ENCODE assay signal across 16 cellular contexts in genomic region chr1:54342306-54342705, GRCh38.
A peak's percentile ranks its signal among the peaks of the same experiment; 100 is the strongest.
DNase-seq lines count a peak whose midpoint lies in the region; ATAC-seq and TF ChIP-seq lines count a peak whose summit lies in the region.
"Had no signal": no experiment of that assay in that cellular context is flagged by ENCODE, and none has a peak within 500 bp of the region (broad histone marks: within the 10 kb centered on the region; RNA-seq: fewer than 3 reads in every experiment).

No MANE protein-coding gene starts in this region.

- no peak for ATAC-seq in HG03432 (IDR thresholded peaks at IDR 0.05; ENCODE audit: unreplicated experiment)
- ATAC-seq: activated T-cell treated with anti-CD3 and anti-CD28 coated beads, Interleukin-2, amount 50 U/mL, for 4 hours; gastroesophageal sphincter had no signal

- H3K9ac ChIP-seq in colonic mucosa (ENCODE audit: low read depth in 2 of 2, low read length in 2 of 2) (peak overlapping the region in 1 of 2 donors; percentile 55), mucosa of stomach (ENCODE audit: low read length) (peak overlapping the region; percentile 30)

- H3K4me1 ChIP-seq in colonic mucosa = peaks cover 16% of the 10 kb centered on the region
- peaks cover 85% of the 10 kb centered on the region for H3K4me1 ChIP-seq in mucosa of stomach (ENCODE audit: control insufficient read depth, insufficient read depth, low read length)

- intact Hi-C loops in colonic mucosa (cut with DNase I) = no loop called here

- H3K27me3 ChIP-seq in colonic mucosa = no peaks in the 10 kb centered on the region
- no peaks in the 10 kb centered on the region for H3K27me3 ChIP-seq in mucosa of stomach (ENCODE audit: control insufficient read depth, insufficient read depth, low read length)
- H3K27me3 ChIP-seq: gastroesophageal sphincter had no signal

- H3K4me3 ChIP-seq in colonic mucosa = no peak overlapping the region
- H3K4me3 ChIP-seq in mucosa of stomach (ENCODE audit: low read length) = no peak overlapping the region
- H3K4me3 ChIP-seq: gastroesophageal sphincter, prostate gland had no signal

- POLR2A ChIA-PET in HEK293T (lab: Yijun Ruan, JAX) = interaction anchor here (1.6 kb wide), 1 partner anchor 64 kb away, joined by 5 read pairs; the partner anchor contains the start of gene SSBP3

- DNase-seq in NCI-H1417 (lab: John Stamatoyannopoulos, UW) (peak; percentile 38 to 78 (median 78)), NCI-H1417 treated with DMSO at 0.1 percent for 48 hours (lab: John Stamatoyannopoulos, UW) (no peak), NCI-H345 (lab: John Stamatoyannopoulos, UW) (peak; percentile 46), colonic mucosa (peak; percentile 72), ACHN (no peak), HEK293T (ENCODE audit: extremely low spot score) (no peak)
- DNase-seq: 8988T; activated CD4-positive, alpha-beta T cell treated with anti-CD3 and anti-CD28 coated beads for 48 hours; activated T-cell treated with anti-CD3 and anti-CD28 coated beads, Interleukin-2, amount 50 U/mL, for 4 hours; NCI-H774; SHP77 treated with DMSO at 0.1 percent for 48 hours had no signal

- in situ Hi-C loops in ACHN (cut with HindIII; ENCODE audit: low pct_ligation_motif_present, low pct_unique_long_range_greater_than_20kb, low sequenced_read_pairs) = no loop called here

- H3K36me3 ChIP-seq in colonic mucosa (no peaks in the 10 kb centered on the region), mucosa of stomach (ENCODE audit: control insufficient read depth, insufficient read depth, low read length) (no peaks in the 10 kb centered on the region)
- H3K36me3 ChIP-seq: gastroesophageal sphincter, prostate gland had no signal

- H3K9me3 ChIP-seq in colonic mucosa (no peaks in the 10 kb centered on the region), mucosa of stomach (ENCODE audit: control insufficient read depth, low read length) (no peaks in the 10 kb centered on the region)
- H3K9me3 ChIP-seq: gastroesophageal sphincter, prostate gland had no signal

- no peak for TF ChIP-seq CTCF in colonic mucosa (IDR thresholded peaks at IDR 0.05)

- CTCF ChIA-PET in HEK293T (lab: Yijun Ruan, JAX) = interaction anchor here (1.3 kb wide), 1 partner anchor 16 kb away, joined by 4 read pairs; no protein-coding TSS in a partner anchor

- no peak overlapping the region for H3K27ac ChIP-seq in colonic mucosa
- H3K27ac ChIP-seq: C4-2B, gastroesophageal sphincter had no signal

TF ChIP-seq in HEK293T, 16 proteins besides CTCF, POLR2A, EP300 and RAD21:
- TF ChIP-seq FOXA1 (IDR thresholded peaks at IDR 0.05) (no peak), SUZ12 (IDR thresholded peaks at IDR 0.05) (no peak), FOXK2 (IDR thresholded peaks at IDR 0.05) (no peak), HDGF (IDR thresholded peaks at IDR 0.05; ENCODE audit: borderline replicate concordance) (no peak), PKNOX1 (IDR thresholded peaks at IDR 0.05) (no peak), TARDBP (IDR thresholded peaks at IDR 0.05) (no peak), ARNT (IDR thresholded peaks at IDR 0.05) (no peak), FOXM1 (IDR thresholded peaks at IDR 0.05; ENCODE audit: borderline replicate concordance) (no peak), CTBP1 (IDR thresholded peaks at IDR 0.05; ENCODE audit: borderline replicate concordance) (no peak), BHLHE40 (IDR thresholded peaks at IDR 0.05; ENCODE audit: borderline replicate concordance) (no peak), ELF4 (IDR thresholded peaks at IDR 0.05) (no peak), L3MBTL2 (conservative IDR thresholded peaks at IDR 0.05) (no peak)

Comparison
In these comparisons a context has a peak if more than half of its experiments do, and no peak if none do; other contexts are left out.
1. DNase-seq: peak in NCI-H1417 (3 of 3), NCI-H345 (single experiment) and colonic mucosa (single experiment); none in NCI-H1417 treated with DMSO at 0.1 percent for 48 hours (single experiment), ACHN (single experiment) and HEK293T (single experiment).